8 cellular contexts compared by ENCODE assay signal in the genomic region with DNA sequence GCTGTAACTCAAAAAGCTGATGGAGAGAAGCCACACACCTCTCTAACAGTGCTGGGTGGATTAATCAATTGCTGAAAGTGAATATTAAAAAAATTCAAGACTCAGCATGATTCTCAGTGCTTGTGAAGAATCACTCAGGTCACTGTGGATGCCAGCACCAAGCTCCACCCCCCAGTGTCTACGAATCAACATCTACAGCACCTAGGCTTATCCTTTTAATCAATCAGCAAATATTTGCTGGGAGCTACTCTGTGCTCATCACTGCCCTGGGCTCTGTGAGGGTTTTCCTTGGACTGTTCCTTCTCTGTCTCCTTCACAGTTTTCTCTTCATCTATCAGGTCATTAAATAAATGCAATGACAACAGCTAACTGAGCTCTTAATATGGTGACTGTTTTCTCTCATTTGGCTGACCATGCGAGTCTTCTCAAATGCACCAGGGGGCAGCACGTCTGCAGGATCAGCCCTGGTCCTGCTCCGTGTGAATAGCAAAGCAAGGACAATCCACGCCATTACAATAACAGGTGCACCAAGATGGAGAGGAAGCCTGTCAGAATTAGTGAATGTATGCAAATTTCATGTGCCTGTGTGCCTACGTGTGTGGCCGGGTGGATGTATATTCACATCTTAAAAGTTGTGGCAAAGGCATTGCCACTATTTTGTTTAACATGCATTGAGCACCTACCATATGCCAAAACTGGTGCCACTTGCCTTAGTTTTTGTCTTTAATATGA. TPM values are rescaled to one million over a fixed set of nuclear protein-coding genes. Genes with fewer than 3 reads are reported as not detected.
DNase-seq lines count a peak whose midpoint lies in the region; TF ChIP-seq lines count a peak whose summit lies in the region.

No MANE protein-coding gene starts in this region.

- peaks cover 9% of the 10 kb centered on the region; the same call in 1 of the 2 replicates for H3K9me3 Mint-ChIP-seq in HFFc6
- H3K9me3 Mint-ChIP-seq in MCF 10A (ENCODE audit: unreplicated experiment) = peaks cover 10% of the 10 kb centered on the region

- no peak for TF ChIP-seq POLR2A in NB4 (IDR thresholded peaks at IDR 0.05; ENCODE audit: extremely low read depth, insufficient read length)

- H3K27me3 ChIP-seq in kidney epithelial cell (ENCODE audit: control insufficient read depth, insufficient read depth, low read length) = peaks cover 4% of the 10 kb centered on the region

- in situ Hi-C loops in SK-MEL-5 (cut with HindIII; ENCODE audit: low pct_unique_long_range_greater_than_20kb, low sequenced_read_pairs) = no loop called here

- no TSS peak for BruUV-seq in MCF 10A (replicated peaks; lab: Mats Ljungman, UMichigan)

- H3K27me3 Mint-ChIP-seq in HFFc6 (ENCODE audit: insufficient read depth) (peaks cover 16% of the 10 kb centered on the region), MCF 10A (ENCODE audit: insufficient read depth, unreplicated experiment) (peaks cover 32% of the 10 kb centered on the region)

- H3K36me3 ChIP-seq in kidney epithelial cell (ENCODE audit: control insufficient read depth, insufficient read depth, low read length) = no peaks in the 10 kb centered on the region

- no peak overlapping the region for H3K27ac Mint-ChIP-seq in HFFc6
- no peak overlapping the region for H3K27ac Mint-ChIP-seq in MCF 10A (ENCODE audit: low read depth, unreplicated experiment)

- CTCF ChIA-PET in MCF 10A (lab: Yijun Ruan, JAX) = interaction anchor here (0.6 to 11.6 kb wide), 51 partner anchors 8 to 1769 kb away, joined by 3 to 145 read pairs (median 4); a partner anchor contains a TSS

- POLR2A ChIA-PET in MCF 10A (lab: Yijun Ruan, JAX) = interaction anchor here (0.6 to 1.2 kb wide), 3 partner anchors 23 to 161 kb away, joined by 3 read pairs; no protein-coding TSS in a partner anchor

- H3K4me3 ChIP-seq in NB4 (ENCODE audit: low read depth, low read length) (no peak overlapping the region), kidney epithelial cell (ENCODE audit: low read depth, low read length) (no peak overlapping the region)

- DNase-seq in activated T-cell treated with anti-CD3 and anti-CD28 coated beads for 1 hour (ENCODE audit: low read depth) (peak; percentile 20), activated T-cell treated with anti-CD3 and anti-CD28 coated beads for 4 hours (no peak), HFFc6 (peak; percentile 41), NB4 (ENCODE audit: low read depth) (peak; percentile 77), SK-MEL-5 (ENCODE audit: low read depth, low spot score) (peak; percentile 83), MCF 10A (ENCODE audit: unreplicated experiment) (peak; percentile 70), kidney epithelial cell (ENCODE audit: low read depth) (no peak)
- DNase-seq in stimulated activated CD4-positive, alpha-beta T cell treated with anti-CD3 and anti-CD28 coated beads, Interleukin-4, amount 100 ng/mL, for 4 hours = peak; percentile 18 to 19

- H3K36me3 Mint-ChIP-seq in HFFc6 (ENCODE audit: low read depth) (no peaks in the 10 kb centered on the region), MCF 10A (ENCODE audit: insufficient read depth, unreplicated experiment) (peaks cover 8% of the 10 kb centered on the region)

- H3K4me3 Mint-ChIP-seq in HFFc6 (no peak overlapping the region), MCF 10A (ENCODE audit: unreplicated experiment) (no peak overlapping the region)

- TF ChIP-seq CTCF in HFFc6 (IDR thresholded peaks at IDR 0.05) = peak; percentile 87
- peak; percentile 90 for TF ChIP-seq CTCF in NB4 (IDR thresholded peaks at IDR 0.05; ENCODE audit: low read depth, low read length)
- TF ChIP-seq CTCF in MCF 10A (IDR thresholded peaks at IDR 0.05; ENCODE audit: unreplicated experiment) = peak; percentile 76
- peak; percentile 82 for TF ChIP-seq CTCF in kidney epithelial cell (IDR thresholded peaks at IDR 0.05; ENCODE audit: insufficient read depth, low read length, poor library complexity, severe bottlenecking)

- H3K4me1 Mint-ChIP-seq in HFFc6 (ENCODE audit: low read depth) (0 out of 2 replicates have a peak, but pooled peaks cover 6% of the 10 kb centered on the region), MCF 10A (ENCODE audit: insufficient read depth, unreplicated experiment) (no peaks in the 10 kb centered on the region)

- intact Hi-C loops in MCF 10A (cut with micrococcal nuclease) = loop anchor here (1.0 kb wide), 2 partner anchors 161 to 672 kb away; no protein-coding TSS in a partner anchor

RNA-seq across cellular contexts. Expression of a gene that starts 14.6 kb away (rescaled TPM):
- total RNA-seq in HFFc6 (2021; fragmentation: NEBNext Ultra II Directional; extraction: Animal tissue kit (Norgen Biotek cat#: 25700)) = not detected
- not detected in 2 replicates for total RNA-seq in SK-MEL-5 (2014; rRNA removed; shearing (Covaris generic))
- polyA plus RNA-seq in SK-MEL-5 (2015; cell fraction: cytosol; rRNA removed) = not detected in 2 replicates
- polyA plus RNA-seq in SK-MEL-5 (2015; cell fraction: nucleus; rRNA removed) = not detected in 2 replicates
- total RNA-seq in MCF 10A (2022) = not detected in 2 replicates
- total RNA-seq in kidney epithelial cell = not detected in 2 replicates

Comparison
In these comparisons a context has a peak if more than half of its experiments do, and no peak if none do; other contexts are left out.
1. DNase-seq: peak in activated T-cell treated with anti-CD3 and anti-CD28 coated beads for 1 hour (single experiment), HFFc6 (single experiment), NB4 (single experiment), SK-MEL-5 (single experiment), MCF 10A (single experiment) and stimulated activated CD4-positive, alpha-beta T cell treated with anti-CD3 and anti-CD28 coated beads, Interleukin-4, amount 100 ng/mL, for 4 hours (2 of 2); none in activated T-cell treated with anti-CD3 and anti-CD28 coated beads for 4 hours (single experiment) and kidney epithelial cell (single experiment).
2. Peak in every context shown above with its lines, with median percentiles within 50 percentile points of each other: CTCF ChIP-seq.